ENCODE assay signal across 9 cellular contexts in genomic region chr11:126352934-126353801, GRCh38. TPM values are rescaled to one million over a fixed set of nuclear protein-coding genes. Genes with fewer than 3 reads are reported as not detected.
DNase-seq lines count a peak whose midpoint lies in the region; ATAC-seq, FAIRE-seq and TF ChIP-seq lines count a peak whose summit lies in the region.
"Had no signal": no experiment of that assay in that cellular context is flagged by ENCODE, and none has a peak within 500 bp of the region (broad histone marks: within the 10 kb centered on the region; RNA-seq: fewer than 3 reads in every experiment).

No MANE protein-coding gene starts in this region.

- H3K9me3 ChIP-seq in astrocyte (ENCODE audit: insufficient read depth, low read depth, low read length) (no peaks in the 10 kb centered on the region), neural cell (ENCODE audit: low read length) (no peaks in the 10 kb centered on the region)
- H3K9me3 ChIP-seq: right lobe of liver had no signal

- no peaks in the 10 kb centered on the region for H3K27me3 ChIP-seq in astrocyte (ENCODE audit: insufficient read depth, low read length)
- no peaks in the 10 kb centered on the region for H3K27me3 ChIP-seq in neural cell (ENCODE audit: insufficient read depth, low read depth, low read length)
- H3K27me3 ChIP-seq: right lobe of liver had no signal

- ATAC-seq in HG03342 (IDR thresholded peaks at IDR 0.05; ENCODE audit: unreplicated experiment): no peak
- ATAC-seq: right lobe of liver had no signal

- H4K20me1 ChIP-seq in astrocyte (ENCODE audit: insufficient read depth, low read length) (peaks cover 19% of the 10 kb centered on the region), neural cell (ENCODE audit: insufficient read depth) (no peaks in the 10 kb centered on the region)

- no peak overlapping the region for H2AFZ ChIP-seq in astrocyte (ENCODE audit: low read depth, low read length)
- no peak overlapping the region for H2AFZ ChIP-seq in neural cell (ENCODE audit: low read depth, low read length)

- no peak overlapping the region for H3K4me3 ChIP-seq in astrocyte (ENCODE audit: insufficient read depth, low read depth, low read length)
- peak overlapping the region; percentile 37 for H3K4me3 ChIP-seq in neural cell (ENCODE audit: low read length)
- H3K4me3 ChIP-seq: right lobe of liver had no signal

- H3F3A ChIP-seq in neural cell (ENCODE audit: insufficient read depth, low read length, poor library complexity, severe bottlenecking): no peaks in the 10 kb centered on the region

- DNase-seq in GM19239 (ENCODE audit: insufficient read length, low spot score): peak; percentile 39
- DNase-seq in NCI-H460 (ENCODE audit: extremely low read depth, low read depth): peak; percentile 52
- DNase-seq in astrocyte (ENCODE audit: low read depth): peak; percentile 65
- no peak for DNase-seq in hepatic stellate cell (ENCODE audit: low spot score)
- no peak for DNase-seq in urothelium cell line (ENCODE audit: low spot score)
- no peak for DNase-seq in epidermal melanocyte (ENCODE audit: insufficient read length, low spot score)

- H3K27me3 Mint-ChIP-seq in astrocyte (ENCODE audit: low read depth, unreplicated experiment): no peaks in the 10 kb centered on the region

- H3K4me1 Mint-ChIP-seq in astrocyte (ENCODE audit: low read depth, unreplicated experiment): peaks cover 18% of the 10 kb centered on the region

- H3K4me2 ChIP-seq in astrocyte (ENCODE audit: low read length) (peak overlapping the region; percentile 67), neural cell (ENCODE audit: low read length) (no peak overlapping the region)

- H3K4me1 ChIP-seq in astrocyte (ENCODE audit: insufficient read depth, low read length): peaks cover 37% of the 10 kb centered on the region

- no peaks in the 10 kb centered on the region for H3K9me2 ChIP-seq in neural cell (ENCODE audit: insufficient read depth, low read length)

- H3K27ac Mint-ChIP-seq in astrocyte (ENCODE audit: unreplicated experiment): peak overlapping the region; percentile 18

- no peaks in the 10 kb centered on the region for H3K36me3 ChIP-seq in astrocyte (ENCODE audit: insufficient read depth, low read length)
- H3K36me3 ChIP-seq in neural cell (ENCODE audit: insufficient read depth, low read length): no peaks in the 10 kb centered on the region
- H3K36me3 ChIP-seq: right lobe of liver had no signal

- FAIRE-seq in GM19239 (lab: Jason Lieb, UNC): no peak
- FAIRE-seq in astrocyte (lab: Jason Lieb, UNC): no peak
- no peak for FAIRE-seq in urothelium cell line (lab: Jason Lieb, UNC)

- H3K79me2 ChIP-seq in astrocyte (ENCODE audit: insufficient read depth, low read length) (peaks cover 55% of the 10 kb centered on the region), neural cell (replicated peaks; ENCODE audit: insufficient read depth, low read length) (peaks cover 10% of the 10 kb centered on the region)

- H3K4me3 Mint-ChIP-seq in astrocyte (ENCODE audit: unreplicated experiment): peak overlapping the region; percentile 21

- H3K27ac ChIP-seq in astrocyte (ENCODE audit: low read depth, low read length): peak overlapping the region; percentile 23
- no peak overlapping the region for H3K27ac ChIP-seq in neural cell (ENCODE audit: low read length)
- H3K27ac ChIP-seq: right lobe of liver had no signal

- H3K9ac ChIP-seq in astrocyte (ENCODE audit: low read length): no peak overlapping the region
- no peak overlapping the region for H3K9ac ChIP-seq in neural cell (ENCODE audit: low read length)

- peaks cover 2% of the 10 kb centered on the region for H3K36me3 Mint-ChIP-seq in astrocyte (ENCODE audit: low read depth, unreplicated experiment)

- no peak for TF ChIP-seq CTCF in astrocyte (IDR thresholded peaks at IDR 0.05; ENCODE audit: insufficient read depth, low read depth, low read length)
- TF ChIP-seq CTCF in neural cell (IDR thresholded peaks at IDR 0.05; ENCODE audit: poor library complexity, severe bottlenecking): no peak

- no peaks in the 10 kb centered on the region for H3K9me3 Mint-ChIP-seq in astrocyte (ENCODE audit: unreplicated experiment)

- no peak for TF ChIP-seq EP300 in neural cell (conservative IDR thresholded peaks at IDR 0.05; ENCODE audit: poor library complexity, severe bottlenecking)

- TF ChIP-seq RAD21 in neural cell (conservative IDR thresholded peaks at IDR 0.05): no peak

TF ChIP-seq in neural cell, 6 proteins besides CTCF, POLR2A, EP300 and RAD21:
- TF ChIP-seq EZH2 (IDR thresholded peaks at IDR 0.05; ENCODE audit: borderline replicate concordance, insufficient read depth, low read length, poor library complexity, severe bottlenecking) (no peak), MXI1 (conservative IDR thresholded peaks at IDR 0.05; ENCODE audit: poor library complexity, severe bottlenecking) (no peak), TAF1 (IDR thresholded peaks at IDR 0.05; ENCODE audit: low read depth) (no peak), POLR2AphosphoS5 (IDR thresholded peaks at IDR 0.05) (no peak), REST (IDR thresholded peaks at IDR 0.05; ENCODE audit: borderline replicate concordance) (no peak), SMC3 (conservative IDR thresholded peaks at IDR 0.05; ENCODE audit: poor library complexity) (no peak)

RNA-seq across cellular contexts. Expression of gene ST3GAL4, which starts 2.3 kb away (rescaled TPM):
- total RNA-seq in NCI-H460 (2014; rRNA removed; shearing (Covaris generic)): 22.3 and 31.3 TPM in 2 replicates
- 34.9 and 41.7 TPM in 2 replicates for polyA plus RNA-seq in NCI-H460 (2014; cell fraction: nucleus; rRNA removed)
- total RNA-seq in astrocyte: 12.2 and 14.1 TPM in 2 replicates
- polyA plus RNA-seq in neural cell: 46.1 TPM in 2 replicates
- 21.9 and 26.3 TPM in 2 replicates for polyA minus RNA-seq in neural cell

RNA-seq across cellular contexts. Expression of gene DCPS, which starts 49.3 kb away (rescaled TPM):
- total RNA-seq in NCI-H460 (2014; rRNA removed; shearing (Covaris generic)): 35.9 and 38.2 TPM in 2 replicates
- polyA plus RNA-seq in NCI-H460 (2014; cell fraction: nucleus; rRNA removed): 16.9 and 17.2 TPM in 2 replicates
- 11.3 and 14.0 TPM in 2 replicates for total RNA-seq in astrocyte
- polyA plus RNA-seq in neural cell: 3.7 and 6.4 TPM in 2 replicates
- polyA minus RNA-seq in neural cell: 5.6 and 7.3 TPM in 2 replicates

Comparison
In these comparisons a context has a peak if more than half of its experiments do, and no peak if none do; other contexts are left out.
1. DNase-seq: peak in GM19239 (single experiment), NCI-H460 (single experiment) and astrocyte (single experiment); none in hepatic stellate cell (single experiment), urothelium cell line (single experiment) and epidermal melanocyte (single experiment).